Comparison of ENCODE assay signal across 18 cellular contexts in genomic region chr14:54697806-54698205, GRCh38.
DNase-seq lines count a peak whose midpoint lies in the region; ATAC-seq and TF ChIP-seq lines count a peak whose summit lies in the region.
"Had no signal": no experiment of that assay in that cellular context is flagged by ENCODE, and none has a peak within 500 bp of the region (broad histone marks: within the 10 kb centered on the region; RNA-seq: fewer than 3 reads in every experiment).

No MANE protein-coding gene starts in this region.

- no peak for TF ChIP-seq CTCF in PC-3 (conservative IDR thresholded peaks at IDR 0.05; ENCODE audit: low read depth, low read length)
- no peak for TF ChIP-seq CTCF in mammary epithelial cell (conservative IDR thresholded peaks at IDR 0.05 in 1 of 2, IDR thresholded peaks at IDR 0.05 in 1 of 2; ENCODE audit: extremely low read depth in 1 of 2, insufficient read depth in 1 of 2, low read depth in 1 of 2, low read length in 2 of 2)
- no peak for TF ChIP-seq CTCF in osteocyte (IDR thresholded peaks at IDR 0.05)

- no peaks in the 10 kb centered on the region for H3K9me3 Mint-ChIP-seq in activated T-helper 2 cell treated with anti-CD3 and anti-CD28 coated beads, Interferon-gamma antibody, Interleukin-2, Interleukin-4, amounts not matched to agents 10 μg/mL and 5 μg/mL and 100 μg/mL, durations not matched to agents 14 hours and 24 hours and 36 hours
- H3K9me3 Mint-ChIP-seq in osteocyte (ENCODE audit: unreplicated experiment): no peaks in the 10 kb centered on the region
- H3K9me3 Mint-ChIP-seq: activated CD8-positive, alpha-beta T cell treated with anti-CD3 and anti-CD28 coated beads for 36 hours; CD4-positive, alpha-beta T cell; naive thymus-derived CD8-positive, alpha-beta T cell had no signal

- ATAC-seq in PC-3 (peak; percentile 87), HG03439 (IDR thresholded peaks at IDR 0.05; ENCODE audit: unreplicated experiment) (no peak)
- ATAC-seq: activated CD8-positive, alpha-beta T cell treated with anti-CD3 and anti-CD28 coated beads for 36 hours; naive thymus-derived CD8-positive, alpha-beta T cell; sciatic nerve had no signal

- H4K20me1 ChIP-seq in PC-3 (ENCODE audit: low read length): no peaks in the 10 kb centered on the region
- H4K20me1 ChIP-seq in mammary epithelial cell (ENCODE audit: insufficient read depth, low read length): no peaks in the 10 kb centered on the region

- peaks cover 8% of the 10 kb centered on the region for H3K4me1 Mint-ChIP-seq in activated T-helper 2 cell treated with anti-CD3 and anti-CD28 coated beads, Interferon-gamma antibody, Interleukin-2, Interleukin-4, amounts not matched to agents 10 μg/mL and 5 μg/mL and 100 μg/mL, durations not matched to agents 14 hours and 24 hours and 36 hours (ENCODE audit: low read depth)
- peaks cover 9% of the 10 kb centered on the region for H3K4me1 Mint-ChIP-seq in osteocyte (ENCODE audit: unreplicated experiment)
- H3K4me1 Mint-ChIP-seq: naive thymus-derived CD8-positive, alpha-beta T cell had no signal

- H3K18ac ChIP-seq in mesendoderm (ENCODE audit: low read length): no peak overlapping the region

- no peak overlapping the region for H3K4ac ChIP-seq in mesendoderm (ENCODE audit: low read depth, low read length)

- peaks cover 3% of the 10 kb centered on the region for H3K79me1 ChIP-seq in mesendoderm (ENCODE audit: low read length)

- no peak overlapping the region for H3K27ac Mint-ChIP-seq in activated T-helper 2 cell treated with anti-CD3 and anti-CD28 coated beads, Interferon-gamma antibody, Interleukin-2, Interleukin-4, amounts not matched to agents 10 μg/mL and 5 μg/mL and 100 μg/mL, durations not matched to agents 14 hours and 24 hours and 36 hours
- no peak overlapping the region for H3K27ac Mint-ChIP-seq in osteocyte (ENCODE audit: unreplicated experiment)
- H3K27ac Mint-ChIP-seq: activated CD8-positive, alpha-beta T cell treated with anti-CD3 and anti-CD28 coated beads for 36 hours; CD4-positive, alpha-beta T cell; naive thymus-derived CD8-positive, alpha-beta T cell had no signal

- H3K9me3 ChIP-seq in PC-3 (ENCODE audit: low read length) (no peaks in the 10 kb centered on the region), mammary epithelial cell (replicated peaks; ENCODE audit: insufficient read depth, low read length) (no peaks in the 10 kb centered on the region), stomach smooth muscle (ENCODE audit: control insufficient read depth in 2 of 2, low read length in 2 of 2) (no peaks in the 10 kb centered on the region)

- dilution Hi-C loops in mammary epithelial cell (cut with HindIII; ENCODE audit: low sequenced_read_pairs): loop anchor here (5.0 kb wide), 1 partner anchor 59 kb away; no protein-coding TSS in a partner anchor

- H3K36me3 Mint-ChIP-seq in activated T-helper 2 cell treated with anti-CD3 and anti-CD28 coated beads, Interferon-gamma antibody, Interleukin-2, Interleukin-4, amounts not matched to agents 10 μg/mL and 5 μg/mL and 100 μg/mL, durations not matched to agents 14 hours and 24 hours and 36 hours (ENCODE audit: low read depth): peaks cover 6% of the 10 kb centered on the region
- no peaks in the 10 kb centered on the region for H3K36me3 Mint-ChIP-seq in osteocyte (ENCODE audit: unreplicated experiment)
- H3K36me3 Mint-ChIP-seq: naive thymus-derived CD8-positive, alpha-beta T cell had no signal

- CTCF ChIA-PET in PC-3 (lab: Charles Lee): no interaction called here
- CTCF ChIA-PET in mammary epithelial cell (lab: Charles Lee; ENCODE audit: low non-redundant PET): no interaction called here

- H3K9me2 ChIP-seq in PC-3 (replicated peaks; ENCODE audit: low read length): no peaks in the 10 kb centered on the region

- H3K36me3 ChIP-seq in PC-3 (ENCODE audit: low read depth, low read length) (no peaks in the 10 kb centered on the region; the same call in 1 of the 2 replicates), mammary epithelial cell (ENCODE audit: insufficient read depth, low read length) (no peaks in the 10 kb centered on the region), mesendoderm (ENCODE audit: control insufficient read depth, insufficient read depth, low read length) (no peaks in the 10 kb centered on the region), stomach smooth muscle (ENCODE audit: control insufficient read depth in 2 of 2, insufficient read depth in 2 of 2, low read length in 2 of 2) (peaks cover 4 to 5% of the 10 kb centered on the region in 2 donors)

- no peak overlapping the region for H2BK5ac ChIP-seq in mesendoderm (ENCODE audit: low read length)

- no peak overlapping the region for H4K8ac ChIP-seq in mesendoderm (ENCODE audit: low read depth, low read length)

- WGBS in mammary epithelial cell (ENCODE audit: low coverage, missing lambda C conversion rate): 68% methylated on average over 4 of the region's 4 CpGs
- no CpG with 5 or more reads among the region's 4 CpGs for WGBS in mesendoderm (ENCODE audit: extremely low coverage, insufficient coverage, low lambda C conversion rate)

- no peak overlapping the region for H3K4me3 Mint-ChIP-seq in activated T-helper 2 cell treated with anti-CD3 and anti-CD28 coated beads, Interferon-gamma antibody, Interleukin-2, Interleukin-4, amounts not matched to agents 10 μg/mL and 5 μg/mL and 100 μg/mL, durations not matched to agents 14 hours and 24 hours and 36 hours (ENCODE audit: low read depth)
- no peak overlapping the region for H3K4me3 Mint-ChIP-seq in osteocyte (ENCODE audit: unreplicated experiment)
- H3K4me3 Mint-ChIP-seq: activated CD8-positive, alpha-beta T cell treated with anti-CD3 and anti-CD28 coated beads for 36 hours; CD4-positive, alpha-beta T cell; naive thymus-derived CD8-positive, alpha-beta T cell had no signal

- H3K4me2 ChIP-seq in PC-3 (ENCODE audit: low read length): peak overlapping the region; percentile 7; the same call in 1 of the 2 replicates
- H3K4me2 ChIP-seq in mammary epithelial cell (ENCODE audit: insufficient read depth, low read depth, low read length): no peak overlapping the region
- no peak overlapping the region for H3K4me2 ChIP-seq in mesendoderm (ENCODE audit: low read length)
- H3K4me2 ChIP-seq: hepatocyte had no signal

- H2AFZ ChIP-seq in PC-3 (ENCODE audit: low read length): peak overlapping the region; percentile 56
- H2AFZ ChIP-seq in mammary epithelial cell (ENCODE audit: low read depth, low read length): peak overlapping the region; percentile 70
- H2AFZ ChIP-seq: hepatocyte had no signal

- H3K9ac ChIP-seq in PC-3 (ENCODE audit: low read length) (no peak overlapping the region), mammary epithelial cell (ENCODE audit: insufficient read depth, low read length) (no peak overlapping the region), mesendoderm (ENCODE audit: low read length) (no peak overlapping the region), stomach smooth muscle (ENCODE audit: low read length in 2 of 2) (no peak overlapping the region)

- H2BK120ac ChIP-seq in mesendoderm (ENCODE audit: low read depth, low read length): no peak overlapping the region

- no peak overlapping the region for H4K5ac ChIP-seq in mesendoderm (ENCODE audit: low read length)

- peaks cover 50% of the 10 kb centered on the region for H3K27me3 Mint-ChIP-seq in activated T-helper 2 cell treated with anti-CD3 and anti-CD28 coated beads, Interferon-gamma antibody, Interleukin-2, Interleukin-4, amounts not matched to agents 10 μg/mL and 5 μg/mL and 100 μg/mL, durations not matched to agents 14 hours and 24 hours and 36 hours (ENCODE audit: low read depth)
- no peaks in the 10 kb centered on the region for H3K27me3 Mint-ChIP-seq in osteocyte (ENCODE audit: unreplicated experiment)

- no peaks in the 10 kb centered on the region for H3K27me3 ChIP-seq in PC-3 (ENCODE audit: low read length)
- H3K27me3 ChIP-seq in mammary epithelial cell (ENCODE audit: insufficient read depth, low read length): no peaks in the 10 kb centered on the region
- no peaks in the 10 kb centered on the region for H3K27me3 ChIP-seq in mesendoderm (ENCODE audit: insufficient read depth, low read length, poor library complexity)
- H3K27me3 ChIP-seq in stomach smooth muscle (ENCODE audit: control insufficient read depth in 1 of 2, insufficient read depth in 2 of 2, low read length in 2 of 2): no peaks in the 10 kb centered on the region
- H3K27me3 ChIP-seq: hepatocyte had no signal

- no peaks in the 10 kb centered on the region for H3F3A ChIP-seq in PC-3 (ENCODE audit: low read length, unreplicated experiment)

- peaks cover 15% of the 10 kb centered on the region for H3K4me1 ChIP-seq in PC-3 (ENCODE audit: insufficient read depth, low read length)
- peaks cover 30% of the 10 kb centered on the region for H3K4me1 ChIP-seq in mammary epithelial cell (ENCODE audit: insufficient read depth, low read length)
- no peaks in the 10 kb centered on the region for H3K4me1 ChIP-seq in mesendoderm (ENCODE audit: control insufficient read depth, low read depth, low read length)
- H3K4me1 ChIP-seq in stomach smooth muscle (ENCODE audit: control insufficient read depth, insufficient read depth, low read length): peaks cover 20% of the 10 kb centered on the region

- BruUV-seq in PC-3 (replicated peaks; lab: Mats Ljungman, UMichigan) (no TSS peak), mammary epithelial cell (replicated peaks; lab: Mats Ljungman, UMichigan) (no TSS peak)

- no peak overlapping the region for H2AK5ac ChIP-seq in mesendoderm (ENCODE audit: low read length)

- H3K4me3 ChIP-seq in PC-3 (ENCODE audit: low read length) (no peak overlapping the region), mammary epithelial cell (replicated peaks in 1 of 3; ENCODE audit: insufficient read depth in 1 of 3, low read depth in 2 of 3, low read length in 3 of 3) (no peak overlapping the region), mesendoderm (ENCODE audit: low read length) (no peak overlapping the region), stomach smooth muscle (ENCODE audit: low read length in 2 of 2) (no peak overlapping the region)
- H3K4me3 ChIP-seq: hepatocyte had no signal

- in situ Hi-C loops in mammary epithelial cell (cut with MboI; ENCODE audit: low sequenced_read_pairs in 2 of 2): no loop called here

- POLR2A ChIA-PET in PC-3 (lab: Charles Lee; ENCODE audit: unreplicated experiment): no interaction called here

- peak overlapping the region; percentile 33 for H3K27ac ChIP-seq in PC-3 (ENCODE audit: low read length)
- H3K27ac ChIP-seq in mammary epithelial cell (ENCODE audit: insufficient read depth, low read depth, low read length): peak overlapping the region; percentile 62
- no peak overlapping the region for H3K27ac ChIP-seq in mesendoderm (ENCODE audit: low read depth, low read length)
- H3K27ac ChIP-seq in stomach smooth muscle (ENCODE audit: low read length): peak overlapping the region; percentile 33

- H3K79me2 ChIP-seq in PC-3 (ENCODE audit: low read length) (peaks cover 23% of the 10 kb centered on the region), mammary epithelial cell (ENCODE audit: insufficient read depth, low read length) (peaks cover 55% of the 10 kb centered on the region), mesendoderm (ENCODE audit: control insufficient read depth, insufficient read depth, low read length) (peaks cover 3% of the 10 kb centered on the region)

- intact Hi-C loops in PC-3 (cut with micrococcal nuclease): no loop called here
- intact Hi-C loops in mammary epithelial cell (cut with micrococcal nuclease): loop anchor here (1.0 kb wide), 1 partner anchor 75 kb away; no protein-coding TSS in a partner anchor
- intact Hi-C loops in activated T-helper 2 cell treated with anti-CD3 and anti-CD28 coated beads, Interferon-gamma antibody, Interleukin-2, Interleukin-4, amounts not matched to agents 10 μg/mL and 5 μg/mL and 100 μg/mL, durations not matched to agents 14 hours and 24 hours and 36 hours (cut with micrococcal nuclease): no loop called here

- peak; percentile 83 for DNase-seq in PC-3
- peak; percentile 42 for DNase-seq in mammary epithelial cell
- peak; percentile 19 for DNase-seq in mesendoderm
- no peak for DNase-seq in activated T-helper 2 cell treated with anti-CD3 and anti-CD28 coated beads, Interferon-gamma antibody, Interleukin-2, Interleukin-4, amounts not matched to agents 10 μg/mL and 5 μg/mL and 100 μg/mL, durations not matched to agents 14 hours and 24 hours and 36 hours (ENCODE audit: low spot score)
- DNase-seq in osteocyte (ENCODE audit: extremely low spot score, unreplicated experiment): no peak
- DNase-seq: activated CD8-positive, alpha-beta T cell treated with anti-CD3 and anti-CD28 coated beads for 36 hours; CD4-positive, alpha-beta T cell; DMS153; H7; naive thymus-derived CD8-positive, alpha-beta T cell; NCI-H1436; NCI-H510A treated with DMSO at 0.1 percent for 48 hours; NK-92 treated with Interleukin-12 subunit alpha and Interleukin-12 subunit beta, amount 100 ng/mL, for 24 hours; T1000 had no signal

- no peak overlapping the region for H2BK15ac ChIP-seq in mesendoderm (replicated peaks; ENCODE audit: low read depth)

- no peak overlapping the region for H3K23ac ChIP-seq in mesendoderm (ENCODE audit: low read length)

- H3K56ac ChIP-seq in mesendoderm (ENCODE audit: low read length): no peak overlapping the region

Comparison
In these comparisons a context has a peak if more than half of its experiments do, and no peak if none do; other contexts are left out.
1. DNase-seq: peak in PC-3 (single experiment), mammary epithelial cell (single experiment) and mesendoderm (single experiment); none in activated T-helper 2 cell treated with anti-CD3 and anti-CD28 coated beads, Interferon-gamma antibody, Interleukin-2, Interleukin-4, amounts not matched to agents 10 μg/mL and 5 μg/mL and 100 μg/mL, durations not matched to agents 14 hours and 24 hours and 36 hours (single experiment) and osteocyte (single experiment).